ENCODE assay signal across 11 cellular contexts in the genomic region with DNA sequence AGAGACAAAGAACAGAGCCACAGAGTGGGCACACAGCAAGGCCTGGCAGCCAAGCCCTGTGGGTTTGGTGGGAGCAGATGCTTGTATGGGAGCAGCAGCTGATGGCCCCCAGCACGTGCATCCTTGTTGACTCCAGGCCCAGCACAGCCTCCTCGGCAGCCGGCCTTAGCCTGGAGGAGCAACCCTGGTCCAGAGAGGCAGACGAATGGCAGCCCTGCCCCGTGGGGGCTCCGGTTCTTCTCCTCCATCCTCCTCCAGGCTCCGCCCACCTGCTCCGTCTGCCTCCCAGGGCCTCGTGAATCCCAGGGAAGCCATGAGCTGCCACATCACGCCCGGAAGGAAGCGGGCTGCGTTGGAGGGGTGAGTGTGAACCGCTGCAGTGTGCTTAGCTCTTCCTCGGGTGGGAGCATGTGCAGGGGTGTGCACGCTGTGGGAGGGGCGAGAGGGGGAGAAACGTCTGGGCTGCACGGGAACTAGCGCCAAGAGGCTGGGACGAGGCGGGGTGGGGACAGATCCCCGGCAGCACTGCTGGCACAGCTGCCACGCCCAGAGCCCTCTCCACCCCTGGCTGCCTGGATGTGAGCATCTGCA. TPM values are rescaled to one million over a fixed set of nuclear protein-coding genes. Genes with fewer than 3 reads are reported as not detected.
DNase-seq lines count a peak whose midpoint lies in the region; ATAC-seq and TF ChIP-seq lines count a peak whose summit lies in the region.
"Had no signal": no experiment of that assay in that cellular context is flagged by ENCODE, and none has a peak within 500 bp of the region (broad histone marks: within the 10 kb centered on the region; RNA-seq: fewer than 3 reads in every experiment).

No MANE protein-coding gene starts in this region.

- POLR2A ChIA-PET in activated CD8-positive, alpha-beta T cell treated with anti-CD3 and anti-CD28 coated beads for 36 hours (lab: Charles Lee): interaction anchor here (0.5 to 3.0 kb wide), 4 partner anchors 14 to 85 kb away, joined by 3 to 13 read pairs (median 3); partner anchors contain the start of gene IGSF9B

- no peak for ATAC-seq in left cardiac atrium
- ATAC-seq in Right ventricle myocardium inferior: no peak
- no peak for ATAC-seq in activated CD8-positive, alpha-beta T cell treated with anti-CD3 and anti-CD28 coated beads for 36 hours
- ATAC-seq in lower lobe of right lung: no peak
- no peak for ATAC-seq in GM21576 (IDR thresholded peaks at IDR 0.05; ENCODE audit: unreplicated experiment)

- no peak overlapping the region for H3K4me3 ChIP-seq in lower lobe of right lung

- H3K9me3 ChIP-seq in lower lobe of right lung: no peaks in the 10 kb centered on the region

- H3K27me3 Mint-ChIP-seq in activated CD8-positive, alpha-beta T cell treated with anti-CD3 and anti-CD28 coated beads for 36 hours: no peaks in the 10 kb centered on the region
- H3K27me3 Mint-ChIP-seq in type B pancreatic cell: peaks cover 46% of the 10 kb centered on the region

- intact Hi-C loops in left cardiac atrium (cut with DNase I) (no loop called here), Right ventricle myocardium inferior (cut with DNase I) (no loop called here), lower lobe of right lung (cut with DNase I) (no loop called here)
- intact Hi-C loops in activated CD8-positive, alpha-beta T cell treated with anti-CD3 and anti-CD28 coated beads for 36 hours (cut with micrococcal nuclease): loop anchor here (5.0 kb wide), 2 partner anchors 65 to 85 kb away; no protein-coding TSS in a partner anchor

- TF ChIP-seq CTCF in activated CD8-positive, alpha-beta T cell treated with anti-CD3 and anti-CD28 coated beads for 36 hours (IDR thresholded peaks at IDR 0.05): no peak
- TF ChIP-seq CTCF in lower lobe of right lung (IDR thresholded peaks at IDR 0.05) (no peak), type B pancreatic cell (conservative IDR thresholded peaks at IDR 0.05) (no peak)

- peaks cover 31% of the 10 kb centered on the region for H3K4me1 ChIP-seq in lower lobe of right lung

- H3K4me1 Mint-ChIP-seq in activated CD8-positive, alpha-beta T cell treated with anti-CD3 and anti-CD28 coated beads for 36 hours (ENCODE audit: low read depth): peaks cover 68% of the 10 kb centered on the region
- peaks cover 26% of the 10 kb centered on the region for H3K4me1 Mint-ChIP-seq in type B pancreatic cell (ENCODE audit: unreplicated experiment)

- H3K36me3 ChIP-seq in lower lobe of right lung: no peaks in the 10 kb centered on the region

- H3K9me3 Mint-ChIP-seq in activated CD8-positive, alpha-beta T cell treated with anti-CD3 and anti-CD28 coated beads for 36 hours: no peaks in the 10 kb centered on the region
- no peaks in the 10 kb centered on the region for H3K9me3 Mint-ChIP-seq in type B pancreatic cell
- H3K9me3 Mint-ChIP-seq: T-helper 1 cell treated with Interleukin-12 subunit alpha and Interleukin-12 subunit beta and Interleukin-4 antibody, amounts not matched to agents 30 μg/mL and 1 μg/mL, for 36 hours had no signal

- H3K27me3 ChIP-seq in lower lobe of right lung (ENCODE audit: low read depth): no peaks in the 10 kb centered on the region

- peaks cover 3% of the 10 kb centered on the region for H3K36me3 Mint-ChIP-seq in activated CD8-positive, alpha-beta T cell treated with anti-CD3 and anti-CD28 coated beads for 36 hours (ENCODE audit: low read depth)
- no peaks in the 10 kb centered on the region for H3K36me3 Mint-ChIP-seq in type B pancreatic cell

- H3K27ac Mint-ChIP-seq in activated CD8-positive, alpha-beta T cell treated with anti-CD3 and anti-CD28 coated beads for 36 hours: peak overlapping the region; percentile 43
- peak overlapping the region; percentile 10 for H3K27ac Mint-ChIP-seq in type B pancreatic cell

- CTCF ChIA-PET in activated CD8-positive, alpha-beta T cell treated with anti-CD3 and anti-CD28 coated beads for 36 hours (lab: Charles Lee): interaction anchor here (0.9 to 2.0 kb wide), 6 partner anchors 13 to 105 kb away, joined by 3 to 8 read pairs (median 4); no protein-coding TSS in a partner anchor

- H3K4me3 Mint-ChIP-seq in activated CD8-positive, alpha-beta T cell treated with anti-CD3 and anti-CD28 coated beads for 36 hours: no peak overlapping the region
- H3K4me3 Mint-ChIP-seq in type B pancreatic cell: no peak overlapping the region

- no peak overlapping the region for H3K27ac ChIP-seq in lower lobe of right lung

- DNase-seq in left cardiac atrium: peak; percentile 48
- DNase-seq in Right ventricle myocardium inferior (ENCODE audit: missing footprints): no peak
- no peak for DNase-seq in activated CD8-positive, alpha-beta T cell treated with anti-CD3 and anti-CD28 coated beads for 36 hours
- peak; percentile 49 for DNase-seq in lower lobe of right lung
- DNase-seq in type B pancreatic cell (ENCODE audit: extremely low spot score, unreplicated experiment): no peak
- no peak for DNase-seq in NCI-H2196 (lab: John Stamatoyannopoulos, UW; ENCODE audit: unreplicated experiment)
- DNase-seq in AML-193 (lab: John Stamatoyannopoulos, UW): no peak
- DNase-seq: DMS79 treated with DMSO at 0.1 percent for 48 hours, NCI-H1048 had no signal

RNA-seq across cellular contexts. Expression of gene JAM3, which starts 36.3 kb away (rescaled TPM):
- total RNA-seq in left cardiac atrium (10 to 100 TPM; 28.2 to 31.0 TPM), Right ventricle myocardium inferior (22.5 TPM), lower lobe of right lung (32.1 TPM), type B pancreatic cell (ENCODE audit: low replicate concordance) (6.3 and 50.3 TPM in 2 replicates)
- total RNA-seq in activated CD8-positive, alpha-beta T cell treated with anti-CD3 and anti-CD28 coated beads for 36 hours: 10 to 100 TPM; 24.9 to 26.8 TPM

Comparison
In these comparisons a context has a peak if more than half of its experiments do, and no peak if none do; other contexts are left out.
1. DNase-seq: peak in left cardiac atrium (single experiment) and lower lobe of right lung (single experiment); none in Right ventricle myocardium inferior (single experiment), activated CD8-positive, alpha-beta T cell treated with anti-CD3 and anti-CD28 coated beads for 36 hours (single experiment), type B pancreatic cell (single experiment), NCI-H2196 (single experiment) and AML-193 (0 of 2).